ENCODE assay signal across 34 cellular contexts in genomic region chr13:108349269-108349668, GRCh38.
"Had no signal": no experiment of that assay in that cellular context is flagged by ENCODE, and none has a peak within 500 bp of the region (broad histone marks: within the 10 kb centered on the region; RNA-seq: fewer than 3 reads in every experiment).

No MANE protein-coding gene starts in this region.

- H3K27ac ChIP-seq: adrenal gland, ascending aorta, body of pancreas, brain microvascular endothelial cell, breast epithelium, cardiac muscle cell had no signal

- DNase-seq: activated effector memory CD4-positive, alpha-beta T cell treated with anti-CD3 and anti-CD28 coated beads, Interleukin-2, amount 50 U/mL, for 16 hours; activated effector memory CD4-positive, alpha-beta T cell treated with Interleukin-2 at 50 U/mL for 16 hours; activated gamma-delta T cell; activated gamma-delta T cell treated with Interleukin-2 at 50 U/mL for 16 hours; activated naive CD4-positive, alpha-beta T cell; activated naive CD4-positive, alpha-beta T cell treated with anti-CD3 and anti-CD28 coated beads for 36 hours; activated naive CD4-positive, alpha-beta T cell treated with anti-CD3 and anti-CD28 coated beads, Interleukin-2, amount 10 ng/mL, durations not matched to agents 7 days and 5 days; activated naive CD4-positive, alpha-beta T cell treated with anti-CD3 and anti-CD28 coated beads, Interleukin-2, amount 50 U/mL, for 16 hours; activated naive CD4-positive, alpha-beta T cell treated with Interleukin-2 at 50 U/mL for 16 hours; activated naive CD8-positive, alpha-beta T cell treated with anti-CD3 and anti-CD28 coated beads for 36 hours; activated naive CD8-positive, alpha-beta T cell treated with anti-CD3 and anti-CD28 coated beads, Interleukin-2, amount 10 ng/mL, durations not matched to agents 7 days and 5 days; activated naive CD8-positive, alpha-beta T cell treated with anti-CD3 and anti-CD28 coated beads, Interleukin-2, amount 50 U/mL, for 24 hours; activated T-cell treated with anti-CD3 and anti-CD28 coated beads, Interleukin-2, amount 50 U/mL, for 1 hour; activated T-cell treated with anti-CD3 and anti-CD28 coated beads, Interleukin-2, amount 50 U/mL, for 24 hours; activated T-cell treated with anti-CD3 and anti-CD28 coated beads, Interleukin-2, amount 50 U/mL, for 4 hours; activated T-cell treated with anti-CD3 and anti-CD28 coated beads, Interleukin-2, amount 50 U/mL, for 48 hours; activated T-cell treated with anti-CD3 and anti-CD28 coated beads, Interleukin-2, amount 50 U/mL, for 72 hours; adrenal gland; amniotic stem cell; amygdala; anterior cingulate cortex; aorta; body of pancreas; brain microvascular endothelial cell; caudate nucleus; central memory CD4-positive, alpha-beta T cell; cerebellar nuclear complex had no signal

- H3K4me3 ChIP-seq: adrenal gland, ascending aorta, body of pancreas, breast epithelium, cardiac muscle cell had no signal

- ATAC-seq: activated naive CD4-positive, alpha-beta T cell treated with anti-CD3 and anti-CD28 coated beads, Interleukin-2, amount 50 U/mL, for 72 hours; activated naive CD8-positive, alpha-beta T cell treated with anti-CD3 and anti-CD28 coated beads, Interleukin-2, amount 50 U/mL, for 24 hours; activated T-cell treated with anti-CD3 and anti-CD28 coated beads, Interleukin-2, amount 50 U/mL, for 4 hours; activated T-cell treated with anti-CD3 and anti-CD28 coated beads, Interleukin-2, amount 50 U/mL, for 72 hours; activated T-helper 17 cell treated with anti-CD3 and anti-CD28 coated beads, Interleukin-2, amount 50 U/mL, for 72 hours; body of pancreas had no signal

- FAIRE-seq: astrocyte, bronchial epithelial cell had no signal

- H3K9me3 ChIP-seq: adrenal gland, ascending aorta, body of pancreas, breast epithelium had no signal

- H3K36me3 ChIP-seq: adrenal gland, ascending aorta, brain microvascular endothelial cell, breast epithelium, cardiac muscle cell had no signal

- H3K27me3 ChIP-seq: adrenal gland, ascending aorta, body of pancreas, brain microvascular endothelial cell, breast epithelium, cardiac muscle cell had no signal

- H3K4me1 ChIP-seq: adrenal gland, ascending aorta, body of pancreas, breast epithelium had no signal
